In genomic region chr10:29257106-29257783, GRCh38 we compare ENCODE assay signal across 1 cellular context.
TF ChIP-seq lines count a peak whose summit lies in the region.

No MANE protein-coding gene starts in this region.

TF ChIP-seq in IMR-90, 13 proteins besides CTCF, POLR2A, EP300 and RAD21 (continued from another document):
- TF ChIP-seq USF2 (IDR thresholded peaks at IDR 0.05; ENCODE audit: low read depth, low read length): no peak
- peak; percentile 15; the same call in 1 of the 2 replicates for TF ChIP-seq FOS (IDR thresholded peaks at IDR 0.05; ENCODE audit: low read depth, low read length)
- 0 out of 2 replicates have a peak, but pooled peaks have one; percentile 25 for TF ChIP-seq MAZ (IDR thresholded peaks at IDR 0.05; ENCODE audit: borderline replicate concordance, low read depth, low read length)
- TF ChIP-seq CHD1 (IDR thresholded peaks at IDR 0.05; ENCODE audit: low read depth, low read length): no peak
- no peak for TF ChIP-seq MAFK (IDR thresholded peaks at IDR 0.05; ENCODE audit: low read depth, low read length)
